In the genomic region with DNA sequence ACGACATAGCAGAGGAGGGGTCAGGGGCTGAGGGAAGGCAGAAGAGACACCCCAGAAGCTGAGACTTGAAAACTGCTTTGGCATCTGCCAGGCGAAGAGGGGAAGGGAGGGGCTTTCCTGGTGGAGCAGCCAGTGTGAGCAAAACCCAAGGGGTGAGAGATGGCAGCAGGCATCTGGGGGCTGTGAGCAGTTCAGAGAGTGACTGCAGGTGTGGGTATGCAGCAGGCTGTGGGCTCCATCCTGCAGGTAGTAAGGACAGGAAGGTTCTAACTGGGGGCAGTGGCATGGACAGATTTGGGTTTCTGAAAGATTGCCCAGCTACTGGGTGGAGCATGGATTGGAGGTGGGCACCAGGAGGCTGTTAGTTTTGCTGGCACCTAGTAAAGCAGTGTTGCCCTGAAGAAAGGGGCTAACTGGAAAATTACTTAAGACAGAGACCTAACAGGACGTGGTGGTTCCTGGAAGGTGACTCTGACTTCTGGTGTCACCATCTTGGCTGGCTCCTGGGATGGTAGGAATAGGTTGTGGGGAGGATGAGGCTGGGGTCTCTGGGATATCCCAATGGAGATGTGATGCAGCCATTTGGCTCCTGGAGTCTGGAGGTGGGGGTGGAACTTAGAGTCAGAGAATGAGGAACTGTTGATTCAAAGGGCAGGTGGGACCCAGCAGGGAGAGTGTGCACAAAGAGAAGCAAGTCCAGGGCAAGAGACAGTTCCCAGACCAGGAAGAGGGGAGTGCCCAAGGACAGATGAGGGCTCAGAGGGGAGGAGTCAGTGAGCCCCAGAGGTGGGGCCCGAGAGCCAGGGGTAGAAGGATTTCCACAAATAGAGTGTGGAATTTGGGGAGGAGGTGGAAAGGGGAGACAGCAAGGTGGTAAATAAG, we compare ENCODE assay signal across 12 cellular contexts. TPM values are rescaled to one million over a fixed set of nuclear protein-coding genes. Genes with fewer than 3 reads are reported as not detected.
A peak's percentile ranks its signal among the peaks of the same experiment; 100 is the strongest.
DNase-seq lines count a peak whose midpoint lies in the region; ATAC-seq, FAIRE-seq and TF ChIP-seq lines count a peak whose summit lies in the region.
"Had no signal": no experiment of that assay in that cellular context is flagged by ENCODE, and none has a peak within 500 bp of the region (broad histone marks: within the 10 kb centered on the region; RNA-seq: fewer than 3 reads in every experiment).

No MANE protein-coding gene starts in this region.

- no peak overlapping the region for H3K4me3 Mint-ChIP-seq in T-helper 1 cell treated with Interleukin-12 subunit alpha and Interleukin-12 subunit beta and Interleukin-4 antibody, amounts not matched to agents 30 μg/mL and 1 μg/mL, for 36 hours
- H3K4me3 Mint-ChIP-seq in activated naive CD8-positive, alpha-beta T cell treated with anti-CD3 and anti-CD28 coated beads, Interleukin-2, amount 50 U/mL, for 24 hours = no peak overlapping the region
- peak overlapping the region; percentile 71 for H3K4me3 Mint-ChIP-seq in neural progenitor cell

- no peak overlapping the region for H3K4me3 ChIP-seq in Karpas-422 (ENCODE audit: low read length)
- H3K4me3 ChIP-seq in neural progenitor cell = no peak overlapping the region
- H3K4me3 ChIP-seq: tibial nerve had no signal

- peaks cover 4% of the 10 kb centered on the region; the same call in 1 of the 2 replicates for H3K4me1 ChIP-seq in Karpas-422 (ENCODE audit: low read length)
- no peaks in the 10 kb centered on the region for H3K4me1 ChIP-seq in neural progenitor cell

- H3K27me3 Mint-ChIP-seq in T-helper 1 cell treated with Interleukin-12 subunit alpha and Interleukin-12 subunit beta and Interleukin-4 antibody, amounts not matched to agents 30 μg/mL and 1 μg/mL, for 36 hours (ENCODE audit: low read depth) = no peaks in the 10 kb centered on the region
- no peaks in the 10 kb centered on the region for H3K27me3 Mint-ChIP-seq in activated naive CD8-positive, alpha-beta T cell treated with anti-CD3 and anti-CD28 coated beads, Interleukin-2, amount 50 U/mL, for 24 hours
- peaks cover 9% of the 10 kb centered on the region for H3K27me3 Mint-ChIP-seq in neural progenitor cell (ENCODE audit: insufficient read depth, low read depth)

- no peak for TF ChIP-seq CTCF in neural progenitor cell (IDR thresholded peaks at IDR 0.05)

- H2AFZ ChIP-seq in Karpas-422 (ENCODE audit: low read length) (no peak overlapping the region), neural progenitor cell (replicated peaks) (no peak overlapping the region)

- no peak for ATAC-seq in activated naive CD8-positive, alpha-beta T cell treated with anti-CD3 and anti-CD28 coated beads, Interleukin-2, amount 50 U/mL, for 24 hours
- no peak for ATAC-seq in HG03378 (IDR thresholded peaks at IDR 0.05; ENCODE audit: unreplicated experiment)

- H3K36me3 ChIP-seq in Karpas-422 (ENCODE audit: insufficient read depth, low read length) (no peaks in the 10 kb centered on the region; the same call in 1 of the 2 replicates), neural progenitor cell (no peaks in the 10 kb centered on the region)

- H3K9me2 ChIP-seq in Karpas-422 (replicated peaks; ENCODE audit: insufficient read depth, low read length) = no peaks in the 10 kb centered on the region

- H4K20me1 ChIP-seq in Karpas-422 (ENCODE audit: insufficient read depth, low read depth, low read length) (no peaks in the 10 kb centered on the region), neural progenitor cell (ENCODE audit: low read depth) (no peaks in the 10 kb centered on the region)

- 0 out of 2 replicates have a peak, but pooled peaks cover 2% of the 10 kb centered on the region for H3K79me2 ChIP-seq in Karpas-422 (ENCODE audit: low read length)
- peaks cover 4% of the 10 kb centered on the region for H3K79me2 ChIP-seq in neural progenitor cell (ENCODE audit: low read depth)

- peaks cover 22% of the 10 kb centered on the region for H3K36me3 Mint-ChIP-seq in T-helper 1 cell treated with Interleukin-12 subunit alpha and Interleukin-12 subunit beta and Interleukin-4 antibody, amounts not matched to agents 30 μg/mL and 1 μg/mL, for 36 hours (ENCODE audit: low read depth)
- H3K36me3 Mint-ChIP-seq in activated naive CD8-positive, alpha-beta T cell treated with anti-CD3 and anti-CD28 coated beads, Interleukin-2, amount 50 U/mL, for 24 hours (ENCODE audit: low read depth) = peaks cover 16% of the 10 kb centered on the region
- H3K36me3 Mint-ChIP-seq in neural progenitor cell = peaks cover 15% of the 10 kb centered on the region

- peak overlapping the region; percentile 18; the same call in 1 of the 2 replicates for H3K9ac ChIP-seq in Karpas-422 (ENCODE audit: low read length)
- no peak overlapping the region for H3K9ac ChIP-seq in neural progenitor cell

- no peaks in the 10 kb centered on the region for H3F3A ChIP-seq in neural progenitor cell (ENCODE audit: low read depth)

- FAIRE-seq in HTR-8/SVneo (lab: Jason Lieb, UNC) = no peak

- H3K4me1 Mint-ChIP-seq in T-helper 1 cell treated with Interleukin-12 subunit alpha and Interleukin-12 subunit beta and Interleukin-4 antibody, amounts not matched to agents 30 μg/mL and 1 μg/mL, for 36 hours (ENCODE audit: low read depth) = peaks cover 23% of the 10 kb centered on the region
- H3K4me1 Mint-ChIP-seq in activated naive CD8-positive, alpha-beta T cell treated with anti-CD3 and anti-CD28 coated beads, Interleukin-2, amount 50 U/mL, for 24 hours = peaks cover 20% of the 10 kb centered on the region
- peaks cover 23% of the 10 kb centered on the region for H3K4me1 Mint-ChIP-seq in neural progenitor cell

- H3K4me2 ChIP-seq in Karpas-422 (ENCODE audit: low read depth, low read length, poor library complexity, severe bottlenecking) = no peak overlapping the region
- H3K4me2 ChIP-seq in neural progenitor cell = no peak overlapping the region

- no peak overlapping the region for H3K27ac ChIP-seq in Karpas-422 (ENCODE audit: low read length)
- no peak overlapping the region for H3K27ac ChIP-seq in neural progenitor cell
- H3K27ac ChIP-seq: tibial nerve, VCaP had no signal

- H3K27me3 ChIP-seq in Karpas-422 (ENCODE audit: low read length) (no peaks in the 10 kb centered on the region), neural progenitor cell (no peaks in the 10 kb centered on the region)
- H3K27me3 ChIP-seq: tibial nerve had no signal

- H3K9me3 ChIP-seq in Karpas-422 (ENCODE audit: low read length) (no peaks in the 10 kb centered on the region), neural progenitor cell (ENCODE audit: low read depth) (no peaks in the 10 kb centered on the region)
- H3K9me3 ChIP-seq: tibial nerve had no signal

- no peaks in the 10 kb centered on the region for H3K9me3 Mint-ChIP-seq in T-helper 1 cell treated with Interleukin-12 subunit alpha and Interleukin-12 subunit beta and Interleukin-4 antibody, amounts not matched to agents 30 μg/mL and 1 μg/mL, for 36 hours
- H3K9me3 Mint-ChIP-seq in activated naive CD8-positive, alpha-beta T cell treated with anti-CD3 and anti-CD28 coated beads, Interleukin-2, amount 50 U/mL, for 24 hours = no peaks in the 10 kb centered on the region
- no peaks in the 10 kb centered on the region for H3K9me3 Mint-ChIP-seq in neural progenitor cell

- peak overlapping the region; percentile 75 for H3K27ac Mint-ChIP-seq in T-helper 1 cell treated with Interleukin-12 subunit alpha and Interleukin-12 subunit beta and Interleukin-4 antibody, amounts not matched to agents 30 μg/mL and 1 μg/mL, for 36 hours
- peak overlapping the region; percentile 39 for H3K27ac Mint-ChIP-seq in activated naive CD8-positive, alpha-beta T cell treated with anti-CD3 and anti-CD28 coated beads, Interleukin-2, amount 50 U/mL, for 24 hours
- H3K27ac Mint-ChIP-seq in neural progenitor cell = peak overlapping the region; percentile 88

- DNase-seq in T-helper 1 cell (no peak), Karpas-422 (peak; percentile 38), neural progenitor cell (ENCODE audit: low spot score) (no peak), HTR-8/SVneo (ENCODE audit: insufficient read length, low spot score) (no peak), SW480 (ENCODE audit: low spot score) (no peak)
- DNase-seq in activated naive CD8-positive, alpha-beta T cell treated with anti-CD3 and anti-CD28 coated beads, Interleukin-2, amount 50 U/mL, for 24 hours = no peak
- DNase-seq: activated effector memory CD4-positive, alpha-beta T cell treated with Interleukin-2 at 50 U/mL for 16 hours; cortex of kidney had no signal

RNA-seq across cellular contexts. Expression of a gene that starts 11.2 kb away (rescaled TPM):
- 27.4 and 59.7 TPM in 2 replicates for total RNA-seq in Karpas-422 (2014; rRNA removed; shearing (Covaris generic); ENCODE audit: low replicate concordance)
- 18.3 and 32.1 TPM in 2 replicates for total RNA-seq in neural progenitor cell (ENCODE audit: low replicate concordance)

RNA-seq across cellular contexts. Expression of a gene that starts 13.7 kb away (rescaled TPM):
- total RNA-seq in Karpas-422 (2014; rRNA removed; shearing (Covaris generic); ENCODE audit: low replicate concordance) = 0.94 and 1.1 TPM in 2 replicates
- total RNA-seq in neural progenitor cell (ENCODE audit: low replicate concordance) = 0.39 and 1.5 TPM in 2 replicates

RNA-seq across cellular contexts. Expression of a gene that starts 40.7 kb away (rescaled TPM):
- total RNA-seq in Karpas-422 (2014; rRNA removed; shearing (Covaris generic); ENCODE audit: low replicate concordance) = 24.5 and 59.5 TPM in 2 replicates
- total RNA-seq in neural progenitor cell (ENCODE audit: low replicate concordance) = 9.2 and 76.7 TPM in 2 replicates
